ENCODE assay signal across 19 cellular contexts in genomic region chr12:131913666-131914065, GRCh38.
"Had no signal": no experiment of that assay in that cellular context is flagged by ENCODE, and none has a peak within 500 bp of the region (broad histone marks: within the 10 kb centered on the region; RNA-seq: fewer than 3 reads in every experiment).

No MANE protein-coding gene starts in this region.

- H3K4me3 ChIP-seq: SJSA1, SK-N-MC had no signal

- H3K9me3 ChIP-seq: SJSA1 had no signal

- H3K27me3 ChIP-seq: SJSA1 had no signal

- DNase-seq: Karpas-422, KG1, MM.1S, NCI-H1092 treated with DMSO at 0.1 percent for 48 hours, NCI-H1436, NCI-H187, NCI-H2029, NCI-H2081 treated with DMSO at 0.1 percent for 48 hours, NCI-H2171, NCI-H226, NCI-H446, NCI-H510A, NCI-H524 treated with DMSO at 0.1 percent for 48 hours, NCI-H69, NCI-H774, RPMI8226, SIG-M5 had no signal
